28 cellular contexts compared by ENCODE assay signal in genomic region chr3:56689303-56689702, GRCh38.
"Had no signal": no experiment of that assay in that cellular context is flagged by ENCODE, and none has a peak within 500 bp of the region (broad histone marks: within the 10 kb centered on the region; RNA-seq: fewer than 3 reads in every experiment).

No MANE protein-coding gene starts in this region.

- FAIRE-seq: endometrium had no signal

- H3K27ac Mint-ChIP-seq: dendritic cell treated with granulocyte-macrophage colony-stimulating factor and Interleukin-4, amounts not matched to agents 40 ng/mL and 50 ng/mL, for 4 days; effector memory CD8-positive, alpha-beta T cell; endodermal cell; immature natural killer cell; mesothelial cell of epicardium; naive B cell had no signal

- H3K4me1 Mint-ChIP-seq: endodermal cell had no signal

- DNase-seq: colonic mucosa; cortex of kidney; effector CD8-positive, alpha-beta T cell; effector memory CD8-positive, alpha-beta T cell; endodermal cell; erythroblast; esophagus squamous epithelium; foreskin fibroblast; foreskin melanocyte; gastrocnemius medialis; glutamatergic neuron; head of caudate nucleus; heart right ventricle; hypothalamus; immature natural killer cell; islet precursor cell; left cardiac atrium; left ventricle myocardium superior; lower lobe of right lung; mesenchymal stem cell; mucosa of descending colon; naive B cell had no signal

- ATAC-seq: effector memory CD8-positive, alpha-beta T cell; esophagus mucosa; gastrocnemius medialis; heart right ventricle; left cardiac atrium; left lung; left ventricle myocardium superior; lower lobe of right lung; mucosa of descending colon had no signal

- H3K36me3 ChIP-seq: colonic mucosa, esophagus squamous epithelium, gastrocnemius medialis, heart right ventricle, left lung, lower lobe of right lung had no signal

- H3K4me3 ChIP-seq: colonic mucosa, esophagus squamous epithelium, gastrocnemius medialis, heart right ventricle, left lung, lower lobe of right lung, mucosa of descending colon had no signal

- H3K27me3 Mint-ChIP-seq: dendritic cell treated with granulocyte-macrophage colony-stimulating factor and Interleukin-4, amounts not matched to agents 40 ng/mL and 50 ng/mL, for 4 days; effector memory CD8-positive, alpha-beta T cell; naive B cell had no signal

- H3K4me3 Mint-ChIP-seq: dendritic cell treated with granulocyte-macrophage colony-stimulating factor and Interleukin-4, amounts not matched to agents 40 ng/mL and 50 ng/mL, for 4 days; effector memory CD8-positive, alpha-beta T cell; endodermal cell; immature natural killer cell; mesothelial cell of epicardium had no signal

- H3K4me1 ChIP-seq: colonic mucosa, gastrocnemius medialis had no signal

- H3K27ac ChIP-seq: colonic mucosa, epithelial cell of prostate, esophagus squamous epithelium, gastrocnemius medialis, heart right ventricle, left lung, lower lobe of right lung had no signal

- H3K9me3 Mint-ChIP-seq: dendritic cell treated with granulocyte-macrophage colony-stimulating factor and Interleukin-4, amounts not matched to agents 40 ng/mL and 50 ng/mL, for 4 days; effector memory CD8-positive, alpha-beta T cell; immature natural killer cell had no signal

- H3K36me3 Mint-ChIP-seq: naive B cell had no signal

- H3K9me3 ChIP-seq: colonic mucosa, esophagus squamous epithelium, gastrocnemius medialis, left lung, lower lobe of right lung, mucosa of descending colon had no signal

- H3K27me3 ChIP-seq: colonic mucosa, esophagus squamous epithelium, gastrocnemius medialis, heart right ventricle, left lung had no signal
